19 cellular contexts compared by ENCODE assay signal in genomic region chr1:185442065-185442464, GRCh38.
DNase-seq lines count a peak whose midpoint lies in the region; ATAC-seq and TF ChIP-seq lines count a peak whose summit lies in the region.
"Had no signal": no experiment of that assay in that cellular context is flagged by ENCODE, and none has a peak within 500 bp of the region (broad histone marks: within the 10 kb centered on the region; RNA-seq: fewer than 3 reads in every experiment).

No MANE protein-coding gene starts in this region.

- H3K4me3 ChIP-seq in fibroblast of the aortic adventitia (ENCODE audit: low read depth, low read length) = no peak overlapping the region
- no peak overlapping the region for H3K4me3 ChIP-seq in thyroid gland (replicated peaks in 1 of 3)
- H3K4me3 ChIP-seq: coronary artery, gastroesophageal sphincter, left lung, sigmoid colon, SJCRH30 had no signal

- no peaks in the 10 kb centered on the region for H3K9me3 ChIP-seq in thyroid gland
- H3K9me3 ChIP-seq: gastroesophageal sphincter, left lung, sigmoid colon, SJCRH30 had no signal

- H3K27ac ChIP-seq in thyroid gland = no peak overlapping the region
- H3K27ac ChIP-seq: coronary artery, gastroesophageal sphincter, left lung, sigmoid colon, SJCRH30 had no signal

- peak overlapping the region; percentile 40 for H3K27ac Mint-ChIP-seq in activated T-helper 1 cell treated with anti-CD3 and anti-CD28 coated beads, Interleukin-12 subunit alpha, Interleukin-12 subunit beta, Interleukin-2, Interleukin-4 antibody, amounts not matched to agents 30 ng/mL and 10 ng/mL and 1 ng/mL, durations not matched to agents 14 hours and 24 hours and 36 hours
- H3K27ac Mint-ChIP-seq in CD14-positive monocyte = peak overlapping the region in 1 of 7 donors; percentile 64

- no peaks in the 10 kb centered on the region for H3K9me3 Mint-ChIP-seq in activated T-helper 1 cell treated with anti-CD3 and anti-CD28 coated beads, Interleukin-12 subunit alpha, Interleukin-12 subunit beta, Interleukin-2, Interleukin-4 antibody, amounts not matched to agents 30 ng/mL and 10 ng/mL and 1 ng/mL, durations not matched to agents 14 hours and 24 hours and 36 hours
- H3K9me3 Mint-ChIP-seq in CD14-positive monocyte = no peaks in the 10 kb centered on the region

- no peaks in the 10 kb centered on the region for H3K36me3 ChIP-seq in thyroid gland
- H3K36me3 ChIP-seq: gastroesophageal sphincter, left lung, sigmoid colon, SJCRH30 had no signal

- TF ChIP-seq POLR2A in thyroid gland (IDR thresholded peaks at IDR 0.05) = no peak

- no peaks in the 10 kb centered on the region for H3K27me3 ChIP-seq in thyroid gland
- H3K27me3 ChIP-seq: gastroesophageal sphincter, left lung, sigmoid colon, SJCRH30 had no signal

- intact Hi-C loops in activated T-helper 1 cell treated with anti-CD3 and anti-CD28 coated beads, Interleukin-12 subunit alpha, Interleukin-12 subunit beta, Interleukin-2, Interleukin-4 antibody, amounts not matched to agents 30 ng/mL and 10 ng/mL and 1 ng/mL, durations not matched to agents 14 hours and 24 hours and 36 hours (cut with micrococcal nuclease) = loop anchor here (5.0 to 10.0 kb wide), 3 partner anchors 240 to 467 kb away; partner anchors contain the start of genes NIBAN1, SWT1 and TRMT1L
- intact Hi-C loops in thyroid gland (cut with DNase I) (no loop called here), CD14-positive monocyte (cut with micrococcal nuclease) (no loop called here)

- no peak for TF ChIP-seq CTCF in fibroblast of the aortic adventitia (IDR thresholded peaks at IDR 0.05; ENCODE audit: insufficient read depth, low read length)
- no peak for TF ChIP-seq CTCF in thyroid gland (IDR thresholded peaks at IDR 0.05)
- TF ChIP-seq CTCF in CD14-positive monocyte (IDR thresholded peaks at IDR 0.05) = no peak

- H3K4me3 Mint-ChIP-seq in activated T-helper 1 cell treated with anti-CD3 and anti-CD28 coated beads, Interleukin-12 subunit alpha, Interleukin-12 subunit beta, Interleukin-2, Interleukin-4 antibody, amounts not matched to agents 30 ng/mL and 10 ng/mL and 1 ng/mL, durations not matched to agents 14 hours and 24 hours and 36 hours = no peak overlapping the region
- H3K4me3 Mint-ChIP-seq in CD14-positive monocyte = no peak overlapping the region

- H3K4me1 ChIP-seq in thyroid gland = peaks cover 0 to 7% of the 10 kb centered on the region in 2 donors
- H3K4me1 ChIP-seq: SJCRH30 had no signal

- DNase-seq in A172 (ENCODE audit: low spot score) = peak; percentile 33
- DNase-seq in GM03348 (ENCODE audit: low spot score) = peak; percentile 77
- DNase-seq in activated T-helper 1 cell treated with anti-CD3 and anti-CD28 coated beads, Interleukin-12 subunit alpha, Interleukin-12 subunit beta, Interleukin-2, Interleukin-4 antibody, amounts not matched to agents 30 ng/mL and 10 ng/mL and 1 ng/mL, durations not matched to agents 14 hours and 24 hours and 36 hours (ENCODE audit: low spot score) = no peak
- DNase-seq in fibroblast of the aortic adventitia (ENCODE audit: low read depth) = peak; percentile 32
- DNase-seq in thyroid gland = no peak
- DNase-seq in CD14-positive monocyte (ENCODE audit: low spot score) = no peak
- DNase-seq: activated CD4-positive, CD25-positive, alpha-beta regulatory T cell treated with anti-CD3 and anti-CD28 coated beads, Interleukin-2, amount 50 U/mL, for 72 hours; Karpas-422; left lung; NCI-H1092 treated with DMSO at 0.1 percent for 48 hours; NCI-H774; sigmoid colon; stimulated activated CD4-positive, alpha-beta T cell treated with anti-CD3 and anti-CD28 coated beads, Interleukin-1b, Interleukin-23, amount 100 ng/mL, for 48 hours; T-helper 9 cell had no signal

- H3K27me3 Mint-ChIP-seq in activated T-helper 1 cell treated with anti-CD3 and anti-CD28 coated beads, Interleukin-12 subunit alpha, Interleukin-12 subunit beta, Interleukin-2, Interleukin-4 antibody, amounts not matched to agents 30 ng/mL and 10 ng/mL and 1 ng/mL, durations not matched to agents 14 hours and 24 hours and 36 hours (ENCODE audit: insufficient read depth) = no peaks in the 10 kb centered on the region
- H3K27me3 Mint-ChIP-seq in CD14-positive monocyte (ENCODE audit: low read depth in 3 of 3) = peaks cover 0 to 1% (median 0%) of the 10 kb centered on the region in 3 donors

- H3K4me1 Mint-ChIP-seq in activated T-helper 1 cell treated with anti-CD3 and anti-CD28 coated beads, Interleukin-12 subunit alpha, Interleukin-12 subunit beta, Interleukin-2, Interleukin-4 antibody, amounts not matched to agents 30 ng/mL and 10 ng/mL and 1 ng/mL, durations not matched to agents 14 hours and 24 hours and 36 hours (ENCODE audit: low read depth) = peaks cover 37% of the 10 kb centered on the region
- no peaks in the 10 kb centered on the region for H3K4me1 Mint-ChIP-seq in CD14-positive monocyte

- 89 to 93% methylated on average over 3 of the region's 3 CpGs for WGBS in thyroid gland, 2 donors

- H3K36me3 Mint-ChIP-seq in activated T-helper 1 cell treated with anti-CD3 and anti-CD28 coated beads, Interleukin-12 subunit alpha, Interleukin-12 subunit beta, Interleukin-2, Interleukin-4 antibody, amounts not matched to agents 30 ng/mL and 10 ng/mL and 1 ng/mL, durations not matched to agents 14 hours and 24 hours and 36 hours (ENCODE audit: low read depth) = peaks cover 6% of the 10 kb centered on the region
- no peaks in the 10 kb centered on the region for H3K36me3 Mint-ChIP-seq in CD14-positive monocyte

- no peak for ATAC-seq in HG03175 (IDR thresholded peaks at IDR 0.05; ENCODE audit: unreplicated experiment)
- ATAC-seq in GM18873 (IDR thresholded peaks at IDR 0.05; ENCODE audit: low FRiP score, unreplicated experiment) = no peak
- ATAC-seq: gastroesophageal sphincter had no signal

Comparison
In these comparisons a context has a peak if more than half of its experiments do, and no peak if none do; other contexts are left out.
1. DNase-seq: peak in A172 (single experiment), GM03348 (single experiment) and fibroblast of the aortic adventitia (single experiment); none in activated T-helper 1 cell treated with anti-CD3 and anti-CD28 coated beads, Interleukin-12 subunit alpha, Interleukin-12 subunit beta, Interleukin-2, Interleukin-4 antibody, amounts not matched to agents 30 ng/mL and 10 ng/mL and 1 ng/mL, durations not matched to agents 14 hours and 24 hours and 36 hours (single experiment), thyroid gland (0 of 2) and CD14-positive monocyte (single experiment).